Comparison of ENCODE assay signal across 13 cellular contexts in the genomic region with DNA sequence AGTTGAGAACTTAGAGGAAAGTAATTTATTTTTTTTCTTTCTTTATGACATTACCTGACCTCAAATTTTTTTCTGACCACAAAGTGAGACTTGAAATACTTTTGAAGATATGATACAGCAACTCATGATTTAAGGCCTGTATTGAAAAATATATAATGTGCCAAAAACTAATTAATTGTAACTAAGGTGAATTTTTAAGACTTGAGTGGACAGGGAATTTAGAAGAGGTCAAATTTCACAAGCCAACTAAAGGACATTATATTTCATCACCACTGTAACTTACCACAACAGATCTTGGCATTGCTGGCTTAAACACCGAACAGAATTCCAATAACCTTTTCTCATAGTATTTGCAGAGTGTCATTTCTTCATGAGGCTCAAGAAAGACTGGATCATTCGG. TPM values are rescaled to one million over a fixed set of nuclear protein-coding genes. Genes with fewer than 3 reads are reported as not detected.
DNase-seq lines count a peak whose midpoint lies in the region; ATAC-seq, FAIRE-seq and TF ChIP-seq lines count a peak whose summit lies in the region.
"Had no signal": no experiment of that assay in that cellular context is flagged by ENCODE, and none has a peak within 500 bp of the region (broad histone marks: within the 10 kb centered on the region; RNA-seq: fewer than 3 reads in every experiment).

No MANE protein-coding gene starts in this region.

- H3K36me3 Mint-ChIP-seq in activated CD8-positive, alpha-beta T cell treated with anti-CD3 and anti-CD28 coated beads for 36 hours (ENCODE audit: low read depth), result peaks cover 48% of the 10 kb centered on the region

- H2BK5ac ChIP-seq in trophoblast cell (ENCODE audit: low read depth, low read length, poor library complexity), result no peak overlapping the region

- no peak overlapping the region for H2BK12ac ChIP-seq in trophoblast cell (ENCODE audit: low read length)

- no peak overlapping the region for H3K18ac ChIP-seq in trophoblast cell (ENCODE audit: low read length)

- peaks cover 7% of the 10 kb centered on the region for H3K79me1 ChIP-seq in trophoblast cell (ENCODE audit: low read length)

- DNase-seq in A172 (ENCODE audit: low spot score) (peak; percentile 87), GM18507 (ENCODE audit: extremely low spot score, insufficient read length, low read depth) (no peak), hepatocyte (ENCODE audit: low spot score) (no peak), trophoblast cell (no peak), NCI-H526 (lab: John Stamatoyannopoulos, UW) (no peak), NCI-H2029 (lab: John Stamatoyannopoulos, UW) (no peak)
- no peak for DNase-seq in activated CD8-positive, alpha-beta T cell treated with anti-CD3 and anti-CD28 coated beads for 36 hours
- DNase-seq: GDM1, ovary had no signal

- H3K27ac Mint-ChIP-seq in activated CD8-positive, alpha-beta T cell treated with anti-CD3 and anti-CD28 coated beads for 36 hours, result peak overlapping the region; percentile 74

- H3K9ac ChIP-seq in trophoblast cell (ENCODE audit: low read length), result no peak overlapping the region

- H3K9me3 Mint-ChIP-seq in activated CD8-positive, alpha-beta T cell treated with anti-CD3 and anti-CD28 coated beads for 36 hours, result no peaks in the 10 kb centered on the region

- no peak overlapping the region for H3K14ac ChIP-seq in trophoblast cell (ENCODE audit: low read length)

- H4K8ac ChIP-seq in trophoblast cell (ENCODE audit: low read depth, low read length), result no peak overlapping the region

- H3K36me3 ChIP-seq in hepatocyte (replicated peaks; ENCODE audit: insufficient read depth, low read depth), result peaks cover 4% of the 10 kb centered on the region
- peaks cover 0 to 7% of the 10 kb centered on the region in 2 experiments for H3K36me3 ChIP-seq in trophoblast cell (ENCODE audit: control insufficient read depth in 1 of 2, insufficient read depth in 2 of 2, low read length in 2 of 2)
- H3K36me3 ChIP-seq: ovary had no signal

- peaks cover 8% of the 10 kb centered on the region for H3K4me1 ChIP-seq in hepatocyte (ENCODE audit: insufficient read depth)
- no peaks in the 10 kb centered on the region for H3K4me1 ChIP-seq in trophoblast cell (ENCODE audit: control insufficient read depth in 1 of 2, insufficient read depth in 2 of 2, low read length in 2 of 2)

- H3K27ac ChIP-seq in hepatocyte, result no peak overlapping the region
- H3K27ac ChIP-seq in trophoblast cell (ENCODE audit: low read depth, low read length), result no peak overlapping the region
- H3K27ac ChIP-seq: RWPE1 had no signal

- no peak overlapping the region for H4K91ac ChIP-seq in trophoblast cell (ENCODE audit: low read depth, low read length)

- FAIRE-seq in GM18507 (lab: Jason Lieb, UNC), result peak; percentile 42
- FAIRE-seq: bronchial epithelial cell, urothelium cell line had no signal

- CTCF ChIA-PET in activated CD8-positive, alpha-beta T cell treated with anti-CD3 and anti-CD28 coated beads for 36 hours (lab: Charles Lee), result interaction anchor here (2.9 kb wide), 1 partner anchor 11 kb away, joined by 16 read pairs; no protein-coding TSS in a partner anchor

- H4K20me1 ChIP-seq in hepatocyte (ENCODE audit: insufficient read depth, poor library complexity, severe bottlenecking), result no peaks in the 10 kb centered on the region

- no peaks in the 10 kb centered on the region for H3K27me3 ChIP-seq in hepatocyte
- no peaks in the 10 kb centered on the region for H3K27me3 ChIP-seq in trophoblast cell (ENCODE audit: insufficient read depth, low read length)
- H3K27me3 ChIP-seq: ovary had no signal

- no peaks in the 10 kb centered on the region for H3K9me2 ChIP-seq in hepatocyte (replicated peaks; ENCODE audit: insufficient read depth)

- no peak overlapping the region for H2AK5ac ChIP-seq in trophoblast cell (ENCODE audit: low read length)

- POLR2A ChIA-PET in activated CD8-positive, alpha-beta T cell treated with anti-CD3 and anti-CD28 coated beads for 36 hours (lab: Charles Lee), result interaction anchor here (1.4 kb wide), 1 partner anchor 291 kb away, joined by 3 read pairs; no protein-coding TSS in a partner anchor

- H3K4ac ChIP-seq in trophoblast cell (ENCODE audit: low read depth, low read length), result no peak overlapping the region

- H3K4me1 Mint-ChIP-seq in activated CD8-positive, alpha-beta T cell treated with anti-CD3 and anti-CD28 coated beads for 36 hours (ENCODE audit: low read depth), result peaks cover 52% of the 10 kb centered on the region

- H3K4me3 ChIP-seq in hepatocyte (peak overlapping the region; percentile 45), trophoblast cell (ENCODE audit: low read depth, low read length) (no peak overlapping the region)

- no peak overlapping the region for H3K23ac ChIP-seq in trophoblast cell (ENCODE audit: low read length)

- H2AFZ ChIP-seq in hepatocyte (no peak overlapping the region), trophoblast cell (ENCODE audit: insufficient read depth, low read length, poor library complexity) (no peak overlapping the region)

- peak overlapping the region; percentile 80 for H3K4me2 ChIP-seq in hepatocyte
- no peak overlapping the region for H3K4me2 ChIP-seq in trophoblast cell (ENCODE audit: low read length)

- peak overlapping the region; percentile 93 for H3K4me3 Mint-ChIP-seq in activated CD8-positive, alpha-beta T cell treated with anti-CD3 and anti-CD28 coated beads for 36 hours

- H3K27me3 Mint-ChIP-seq in activated CD8-positive, alpha-beta T cell treated with anti-CD3 and anti-CD28 coated beads for 36 hours, result no peaks in the 10 kb centered on the region

- intact Hi-C loops in activated CD8-positive, alpha-beta T cell treated with anti-CD3 and anti-CD28 coated beads for 36 hours (cut with micrococcal nuclease), result loop anchor here (5.0 kb wide), 1 partner anchor 144 kb away; the partner anchor contains the start of gene RASA1

- H3K9me3 ChIP-seq in hepatocyte (ENCODE audit: low read depth), result no peaks in the 10 kb centered on the region
- H3K9me3 ChIP-seq in trophoblast cell (ENCODE audit: insufficient read depth, low read depth, low read length), result no peaks in the 10 kb centered on the region
- H3K9me3 ChIP-seq: ovary had no signal

- no peak overlapping the region for H2BK120ac ChIP-seq in trophoblast cell (ENCODE audit: insufficient read depth, low read length, poor library complexity)

- no peak overlapping the region for H4K12ac ChIP-seq in trophoblast cell (ENCODE audit: low read depth, low read length)

- 87% methylated on average over 2 of the region's 2 CpGs for WGBS in hepatocyte (ENCODE audit: low lambda C conversion rate, missing lambda C conversion rate)
- no CpG with 5 or more reads among the region's 2 CpGs for WGBS in trophoblast cell (ENCODE audit: extremely low coverage, insufficient coverage, insufficient read length)

- ATAC-seq in activated CD8-positive, alpha-beta T cell treated with anti-CD3 and anti-CD28 coated beads for 36 hours, result no peak
- ATAC-seq in GM21367 (IDR thresholded peaks at IDR 0.05; ENCODE audit: unreplicated experiment), result no peak

- no peak for TF ChIP-seq CTCF in activated CD8-positive, alpha-beta T cell treated with anti-CD3 and anti-CD28 coated beads for 36 hours (IDR thresholded peaks at IDR 0.05)
- TF ChIP-seq CTCF in hepatocyte (IDR thresholded peaks at IDR 0.05; ENCODE audit: poor library complexity), result no peak

- peaks cover 17% of the 10 kb centered on the region for H3K79me2 ChIP-seq in hepatocyte
- H3K79me2 ChIP-seq in trophoblast cell (ENCODE audit: control insufficient read depth, insufficient read depth, low read length, poor library complexity), result peaks cover 4% of the 10 kb centered on the region

RNA-seq across cellular contexts. Expression of gene CCNH, which starts 1.8 kb away (rescaled TPM):
- 129 and 160 TPM in 2 replicates for total RNA-seq in A172 (2014; rRNA removed; shearing (Covaris generic))
- total RNA-seq in activated CD8-positive, alpha-beta T cell treated with anti-CD3 and anti-CD28 coated beads for 36 hours, result 10 to 100 TPM; 68.7 to 76.1 TPM
- 65.7 and 66.5 TPM in 2 replicates for total RNA-seq in hepatocyte
- 42.3 and 46.0 TPM in 2 replicates for polyA plus RNA-seq in hepatocyte
- 18.6 and 20.1 TPM in 2 replicates for polyA plus RNA-seq in trophoblast cell (2013)
